ENCODE assay signal across 16 cellular contexts in genomic region chr16:86712158-86713009, GRCh38.
"Had no signal": no experiment of that assay in that cellular context is flagged by ENCODE, and none has a peak within 500 bp of the region (broad histone marks: within the 10 kb centered on the region; RNA-seq: fewer than 3 reads in every experiment).

No MANE protein-coding gene starts in this region.

- H3K4me3 ChIP-seq: gastrocnemius medialis, mucosa of descending colon, neural progenitor cell, psoas muscle, tibial artery had no signal

- H3K27ac ChIP-seq: gastrocnemius medialis, neural progenitor cell, parathyroid adenoma, psoas muscle, tibial artery had no signal

- H3K9ac ChIP-seq: neural progenitor cell, parathyroid adenoma had no signal

- H3K79me2 ChIP-seq: parathyroid adenoma had no signal

- H3K36me3 Mint-ChIP-seq: naive thymus-derived CD8-positive, alpha-beta T cell; neural progenitor cell; stimulated activated effector memory CD8-positive, alpha-beta T cell treated with anti-CD3 and anti-CD28 coated beads, Interleukin-12 subunit alpha, Interleukin-12 subunit beta, amount 100 ng/mL, for 72 hours had no signal

- DNase-seq: effector memory CD4-positive, alpha-beta T cell; gastrocnemius medialis; islet precursor cell; mucosa of descending colon; naive thymus-derived CD8-positive, alpha-beta T cell; stimulated activated CD4-positive, alpha-beta T cell treated with anti-CD3 and anti-CD28 coated beads, Interleukin-4, amount 100 ng/mL, for 1 hour; stimulated activated CD8-positive, alpha-beta memory T cell treated with anti-CD3 and anti-CD28 coated beads, Interleukin-4, amount 100 ng/mL, for 48 hours; tibial artery had no signal

- H2AFZ ChIP-seq: neural progenitor cell, parathyroid adenoma had no signal

- FAIRE-seq: endometrium had no signal

- H3K4me1 Mint-ChIP-seq: naive thymus-derived CD8-positive, alpha-beta T cell; stimulated activated effector memory CD8-positive, alpha-beta T cell treated with anti-CD3 and anti-CD28 coated beads, Interleukin-12 subunit alpha, Interleukin-12 subunit beta, amount 100 ng/mL, for 72 hours had no signal

- H3K27ac Mint-ChIP-seq: naive thymus-derived CD8-positive, alpha-beta T cell; stimulated activated effector memory CD8-positive, alpha-beta T cell treated with anti-CD3 and anti-CD28 coated beads, Interleukin-12 subunit alpha, Interleukin-12 subunit beta, amount 100 ng/mL, for 72 hours; stimulated activated naive CD8-positive, alpha-beta T cell treated with anti-CD3 and anti-CD28 coated beads, Interleukin-15, Interleukin-2, amounts not matched to agents 100 ng/mL and 50 ng/mL, for 24 hours had no signal

- H3K27me3 ChIP-seq: neural progenitor cell had no signal

- H3K9me3 ChIP-seq: gastrocnemius medialis, mucosa of descending colon, psoas muscle, tibial artery had no signal

- ATAC-seq: esophagus mucosa; gastrocnemius medialis; left lobe of liver; mucosa of descending colon; naive thymus-derived CD8-positive, alpha-beta T cell; psoas muscle; stimulated activated effector memory CD8-positive, alpha-beta T cell treated with anti-CD3 and anti-CD28 coated beads, Interleukin-12 subunit alpha, Interleukin-12 subunit beta, amount 100 ng/mL, for 72 hours had no signal

- H3K4me3 Mint-ChIP-seq: naive thymus-derived CD8-positive, alpha-beta T cell; neural progenitor cell; stimulated activated effector memory CD8-positive, alpha-beta T cell treated with anti-CD3 and anti-CD28 coated beads, Interleukin-12 subunit alpha, Interleukin-12 subunit beta, amount 100 ng/mL, for 72 hours; stimulated activated naive CD8-positive, alpha-beta T cell treated with anti-CD3 and anti-CD28 coated beads, Interleukin-15, Interleukin-2, amounts not matched to agents 100 ng/mL and 50 ng/mL, for 24 hours had no signal

- H3K36me3 ChIP-seq: gastrocnemius medialis, neural progenitor cell, tibial artery had no signal

- H3K4me1 ChIP-seq: gastrocnemius medialis, parathyroid adenoma, psoas muscle, tibial artery had no signal

- H3K4me2 ChIP-seq: neural progenitor cell had no signal
